ENCODE assay signal across 8 cellular contexts in the genomic region with DNA sequence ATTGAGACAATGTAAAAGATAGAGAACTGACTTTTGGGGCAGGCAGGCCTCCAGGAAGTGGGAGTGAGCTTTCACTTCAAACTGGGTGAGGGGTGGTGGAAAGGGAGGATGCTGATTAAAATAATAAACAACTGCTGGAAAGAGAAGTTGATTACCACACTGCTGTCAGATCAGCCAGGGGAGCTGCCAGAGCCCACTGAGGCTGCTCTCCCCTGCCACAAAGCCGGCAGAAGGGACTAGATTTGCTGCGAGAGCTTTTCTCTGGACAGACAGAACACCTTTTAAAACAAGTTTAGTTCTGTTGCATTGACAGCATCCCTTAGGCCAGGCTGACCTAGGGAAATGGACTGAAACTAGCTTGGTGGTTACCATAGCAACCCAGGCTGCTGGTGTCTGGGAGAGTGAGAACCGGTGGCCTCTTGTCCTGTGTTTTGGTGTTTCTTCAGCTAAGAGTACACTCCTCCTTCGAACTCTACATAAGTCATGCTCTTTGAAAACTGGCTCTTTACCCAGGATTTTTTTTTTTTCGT.
DNase-seq lines count a peak whose midpoint lies in the region; ATAC-seq and TF ChIP-seq lines count a peak whose summit lies in the region.

No MANE protein-coding gene starts in this region.

- H4K20me1 ChIP-seq in DND-41 (ENCODE audit: insufficient read depth, low read length), result peaks cover 10% of the 10 kb centered on the region; the same call in 1 of the 2 replicates

- peaks cover 8% of the 10 kb centered on the region; the same call in 1 of the 2 replicates for H3K36me3 ChIP-seq in DND-41 (ENCODE audit: insufficient read depth, low read length)
- no peaks in the 10 kb centered on the region for H3K36me3 ChIP-seq in thyroid gland

- no peak for TF ChIP-seq CTCF in DND-41 (IDR thresholded peaks at IDR 0.05; ENCODE audit: borderline replicate concordance, extremely low read depth, low read length, poor library complexity, severe bottlenecking)
- no peak for TF ChIP-seq CTCF in thyroid gland (IDR thresholded peaks at IDR 0.05)

- peaks cover 37% of the 10 kb centered on the region for H3K4me1 ChIP-seq in DND-41 (ENCODE audit: insufficient read depth, low read length)
- H3K4me1 ChIP-seq in thyroid gland, result peaks cover 23 to 38% of the 10 kb centered on the region in 2 donors

- H3K9me3 ChIP-seq in DND-41 (ENCODE audit: insufficient read depth, low read length, severe bottlenecking) (no peaks in the 10 kb centered on the region), thyroid gland (no peaks in the 10 kb centered on the region)

- H3K4me3 ChIP-seq in DND-41 (ENCODE audit: low read depth in 1 of 2, low read length in 2 of 2) (no peak overlapping the region), thyroid gland (replicated peaks in 1 of 3) (no peak overlapping the region)

- 24 to 26% methylated on average over 5 of the region's 5 CpGs for WGBS in thyroid gland, 2 donors

- H3K9ac ChIP-seq in DND-41 (ENCODE audit: low read depth, low read length), result peak overlapping the region; percentile 3; the same call in 1 of the 2 replicates

- peak; percentile 48 for DNase-seq in DND-41
- DNase-seq in HuH-7 (ENCODE audit: low spot score), result peak; percentile 38
- peak; percentile 7 for DNase-seq in activated effector memory CD4-positive, alpha-beta T cell treated with Interleukin-2 at 50 U/mL for 16 hours
- DNase-seq in islet precursor cell, result peak; percentile 85
- DNase-seq in thyroid gland, result peak; percentile 85 to 87
- no peak for DNase-seq in SW 1271 (lab: John Stamatoyannopoulos, UW)
- DNase-seq in A172 (ENCODE audit: low spot score), result no peak

- H3K27me3 ChIP-seq in DND-41 (ENCODE audit: insufficient read depth, low read length, poor library complexity) (no peaks in the 10 kb centered on the region), thyroid gland (no peaks in the 10 kb centered on the region)

- TF ChIP-seq POLR2A in thyroid gland (IDR thresholded peaks at IDR 0.05), result no peak

- ATAC-seq in DND-41 (ENCODE audit: insufficient read depth, low read depth), result peak; percentile 87
- ATAC-seq in GM19463 (IDR thresholded peaks at IDR 0.05; ENCODE audit: unreplicated experiment), result peak; percentile 70

- H3K79me2 ChIP-seq in DND-41 (ENCODE audit: insufficient read depth, low read length), result peaks cover 87% of the 10 kb centered on the region

- intact Hi-C loops in thyroid gland (cut with DNase I), result no loop called here

- H2AFZ ChIP-seq in DND-41 (ENCODE audit: low read depth, low read length), result no peak overlapping the region

- peak overlapping the region; percentile 21 for H3K4me2 ChIP-seq in DND-41 (ENCODE audit: insufficient read depth, low read length)

- H3K27ac ChIP-seq in DND-41 (ENCODE audit: low read length) (peak overlapping the region; percentile 63), thyroid gland (peak overlapping the region in 2 of 3 donors; percentile 41 to 63)

Comparison
In these comparisons a context has a peak if more than half of its experiments do, and no peak if none do; other contexts are left out.
1. DNase-seq: peak in DND-41 (single experiment), HuH-7 (single experiment), activated effector memory CD4-positive, alpha-beta T cell treated with Interleukin-2 at 50 U/mL for 16 hours (single experiment), islet precursor cell (single experiment) and thyroid gland (2 of 2); none in SW 1271 (0 of 2) and A172 (single experiment).